In the genomic region with DNA sequence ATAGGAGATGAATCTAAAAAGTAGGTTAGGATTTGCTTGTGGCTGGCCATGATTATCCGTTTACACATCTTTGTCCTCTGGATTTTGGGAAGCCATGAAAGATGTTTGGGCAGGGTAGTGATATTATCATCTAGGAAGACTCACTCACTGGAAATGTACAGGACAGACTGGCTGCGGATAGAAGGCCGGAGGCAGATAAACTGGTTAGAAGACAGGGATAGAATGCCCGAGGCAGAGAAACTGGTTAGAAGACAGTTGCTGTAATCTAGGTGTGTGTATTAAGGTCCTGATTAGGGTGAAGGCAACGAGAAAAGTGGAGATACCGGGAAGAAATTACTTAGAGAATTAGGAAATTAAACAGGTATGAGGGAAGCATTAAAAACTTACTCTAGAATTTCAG, we compare ENCODE assay signal across 1 cellular context.
TF ChIP-seq lines count a peak whose summit lies in the region.

No MANE protein-coding gene starts in this region.

TF ChIP-seq in H1, 55 proteins besides CTCF, POLR2A, EP300 and RAD21:
- no peak for TF ChIP-seq GTF2F1 (IDR thresholded peaks at IDR 0.05; ENCODE audit: borderline replicate concordance, low read depth, low read length)
- TF ChIP-seq KDM5A (IDR thresholded peaks at IDR 0.05; ENCODE audit: low read length) = no peak
- no peak for TF ChIP-seq RBBP5 (IDR thresholded peaks at IDR 0.05; ENCODE audit: borderline replicate concordance, low read depth, low read length)
- TF ChIP-seq CBX5 (IDR thresholded peaks at IDR 0.05; ENCODE audit: low read depth, low read length) = no peak
- TF ChIP-seq GABPA (IDR thresholded peaks at IDR 0.05; ENCODE audit: borderline replicate concordance, insufficient read depth, low read length) = no peak
- TF ChIP-seq POU5F1 (IDR thresholded peaks at IDR 0.05; ENCODE audit: low read depth, low read length) = no peak
- no peak for TF ChIP-seq CHD7 (IDR thresholded peaks at IDR 0.05; ENCODE audit: insufficient replicate concordance, low read length)
- TF ChIP-seq RXRA (IDR thresholded peaks at IDR 0.05; ENCODE audit: insufficient read depth, low read depth, low read length) = no peak
- no peak for TF ChIP-seq SP4 (IDR thresholded peaks at IDR 0.05; ENCODE audit: low read length)
- no peak for TF ChIP-seq KDM4A (IDR thresholded peaks at IDR 0.05; ENCODE audit: low read depth, low read length, severe bottlenecking)
- TF ChIP-seq SUZ12 (IDR thresholded peaks at IDR 0.05; ENCODE audit: low read length) = no peak
- no peak for TF ChIP-seq YY1 (IDR thresholded peaks at IDR 0.05; ENCODE audit: low read depth, low read length)
- TF ChIP-seq CEBPB (IDR thresholded peaks at IDR 0.05; ENCODE audit: low read depth, low read length) = no peak
- TF ChIP-seq EGR1 (IDR thresholded peaks at IDR 0.05; ENCODE audit: borderline replicate concordance, low read depth, low read length) = no peak
- no peak for TF ChIP-seq TAF1 (IDR thresholded peaks at IDR 0.05; ENCODE audit: low read depth, low read length)
- no peak for TF ChIP-seq SIRT6 (IDR thresholded peaks at IDR 0.05; ENCODE audit: low read length)
- no peak for TF ChIP-seq SP1 (IDR thresholded peaks at IDR 0.05; ENCODE audit: low read depth, low read length)
- TF ChIP-seq MAFK (IDR thresholded peaks at IDR 0.05; ENCODE audit: low read depth, low read length) = no peak
- TF ChIP-seq SIN3A (conservative IDR thresholded peaks at IDR 0.05 in 1 of 2, IDR thresholded peaks at IDR 0.05 in 1 of 2; ENCODE audit: low read depth in 1 of 2, low read length in 2 of 2) = no peak
